Comparison of ENCODE assay signal across 8 cellular contexts in the genomic region with DNA sequence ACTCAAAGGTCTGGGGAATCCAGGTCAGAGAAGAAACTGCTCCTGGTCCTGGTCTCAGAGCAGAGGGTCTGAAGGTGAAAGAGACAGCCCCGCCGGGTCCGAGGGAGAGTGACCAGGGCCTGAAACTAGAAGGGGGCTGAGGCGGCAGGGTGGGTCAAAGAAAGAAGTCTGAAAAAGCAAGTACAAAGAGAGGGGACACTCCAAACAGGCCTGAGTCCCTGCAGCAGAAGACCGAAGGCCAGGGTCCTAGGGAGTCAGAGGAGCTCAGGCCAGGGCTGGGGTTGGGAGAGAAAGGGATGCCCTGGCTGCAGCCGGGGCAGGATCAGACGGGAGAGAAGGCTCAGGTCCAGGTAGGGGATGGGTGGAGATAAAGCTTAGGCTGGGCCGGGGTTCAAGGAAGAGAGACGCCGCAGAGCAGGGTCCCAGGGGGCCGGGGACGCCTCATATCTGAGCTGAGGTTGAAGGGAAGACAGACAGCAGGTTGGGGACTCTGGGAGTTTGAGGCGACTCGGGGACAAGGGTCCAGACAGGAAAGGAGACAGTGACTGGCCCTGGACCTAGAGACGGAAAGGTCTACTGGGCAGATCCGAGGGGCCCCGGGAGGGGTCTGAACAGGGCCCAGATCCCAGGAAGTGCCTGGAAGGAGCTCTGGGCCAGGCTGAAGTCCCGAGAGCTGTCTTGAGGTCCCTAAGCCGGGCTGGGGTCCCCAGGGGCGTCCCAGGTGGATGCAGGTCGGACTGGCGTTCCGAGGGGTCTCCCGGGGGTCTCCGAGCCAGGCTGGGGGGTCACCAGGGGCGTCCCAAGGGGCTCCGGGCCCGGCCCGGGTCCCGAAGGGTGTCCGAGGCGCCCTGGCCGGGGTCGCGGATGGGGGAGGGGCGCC. TPM values are rescaled to one million over a fixed set of nuclear protein-coding genes. Genes with fewer than 3 reads are reported as not detected.
DNase-seq lines count a peak whose midpoint lies in the region; ATAC-seq, FAIRE-seq and TF ChIP-seq lines count a peak whose summit lies in the region.

No MANE protein-coding gene starts in this region.

- peak overlapping the region; percentile 90 for H3K4me3 Mint-ChIP-seq in memory B cell

- H3K9me1 ChIP-seq in K562 (ENCODE audit: control insufficient read depth, insufficient read depth, low read length), result no peaks in the 10 kb centered on the region

- H3K27me3 ChIP-seq in DND-41 (ENCODE audit: insufficient read depth, low read length, poor library complexity), result no peaks in the 10 kb centered on the region
- H3K27me3 ChIP-seq in KMS-11 (ENCODE audit: insufficient read depth, low read depth), result no peaks in the 10 kb centered on the region
- H3K27me3 ChIP-seq in K562 (ENCODE audit: control insufficient read depth in 2 of 2, insufficient read depth in 2 of 2, low read length in 2 of 2), result no peaks in the 10 kb centered on the region
- no peaks in the 10 kb centered on the region for H3K27me3 ChIP-seq in aorta (ENCODE audit: control insufficient read depth in 1 of 2, insufficient read depth in 2 of 2, low read length in 1 of 2)

- H3K9me3 ChIP-seq in DND-41 (ENCODE audit: insufficient read depth, low read length, severe bottlenecking), result no peaks in the 10 kb centered on the region
- no peaks in the 10 kb centered on the region for H3K9me3 ChIP-seq in K562 (replicated peaks; ENCODE audit: control insufficient read depth, insufficient read depth, low read depth, low read length)
- no peaks in the 10 kb centered on the region for H3K9me3 ChIP-seq in aorta (ENCODE audit: control insufficient read depth, low read length)

- H3K27me3 Mint-ChIP-seq in memory B cell, result no peaks in the 10 kb centered on the region

- WGBS in K562 (ENCODE audit: insufficient coverage, low coverage, missing lambda C conversion rate), result under 1% methylated on average over 22 of the region's 36 CpGs
- 6 to 7% methylated on average over 32 to 36 of the region's 36 CpGs for WGBS in aorta, 2 donors

- no peak for TF ChIP-seq RAD21 in K562 (CRISPR knock-in tag; conservative IDR thresholded peaks at IDR 0.05 in 1 of 2, IDR thresholded peaks at IDR 0.05 in 1 of 2)

- FAIRE-seq in K562 (lab: Jason Lieb, UNC), result no peak

- TF ChIP-seq CTCF in DND-41 (IDR thresholded peaks at IDR 0.05; ENCODE audit: borderline replicate concordance, extremely low read depth, low read length, poor library complexity, severe bottlenecking), result no peak
- no peak for TF ChIP-seq CTCF in KMS-11 (conservative IDR thresholded peaks at IDR 0.05; ENCODE audit: low read depth, low read length)
- TF ChIP-seq CTCF in K562 (IDR thresholded peaks at IDR 0.05 in 2 of 3, conservative IDR thresholded peaks at IDR 0.05 in 1 of 3; ENCODE audit: insufficient read depth in 2 of 3, low read depth in 1 of 3, low read length in 3 of 3), result no peak

- H3K4me1 ChIP-seq in DND-41 (ENCODE audit: insufficient read depth, low read length) (peaks cover 42% of the 10 kb centered on the region), KMS-11 (ENCODE audit: low read depth, poor library complexity, severe bottlenecking) (peaks cover 9% of the 10 kb centered on the region), K562 (replicated peaks in 1 of 2; ENCODE audit: control insufficient read depth in 2 of 2, insufficient read depth in 2 of 2, low read length in 2 of 2) (peaks cover 46 to 48% of the 10 kb centered on the region in 2 experiments), aorta (ENCODE audit: control insufficient read depth in 1 of 2, insufficient read depth in 2 of 2, low read length in 2 of 2) (no peaks in the 10 kb centered on the region)

- DNase-seq in DND-41, result peak; percentile 32
- DNase-seq in K562 (ENCODE audit: extremely low read depth in 1 of 4, low spot score in 3 of 4), result peak in 2 of 4 experiments; percentile 24 to 36
- peak; percentile 17 to 33 for DNase-seq in memory B cell (ENCODE audit: low spot score in 2 of 2)
- DNase-seq in aorta, result no peak
- no peak for DNase-seq in erythroblast (lab: John Stamatoyannopoulos, UW)
- no peak for DNase-seq in NK-92 treated with Interleukin-12 subunit alpha and Interleukin-12 subunit beta, amount 100 ng/mL, for 24 hours (lab: John Stamatoyannopoulos, UW)

- H3K79me2 ChIP-seq in DND-41 (ENCODE audit: insufficient read depth, low read length) (peaks cover 58% of the 10 kb centered on the region), KMS-11 (ENCODE audit: insufficient read depth, low read depth) (peaks cover 53% of the 10 kb centered on the region), K562 (ENCODE audit: control insufficient read depth, insufficient read depth, low read length) (peaks cover 55% of the 10 kb centered on the region)

- CTCF ChIA-PET in K562 (lab: Yijun Ruan, JAX; ENCODE audit: low intra/inter-chr PET ratio), result interaction anchor here (0.5 kb wide), 1 partner anchor 82 kb away, joined by 4 read pairs; a partner anchor contains a TSS

- H3K36me3 ChIP-seq in DND-41 (ENCODE audit: insufficient read depth, low read length) (peaks cover 39% of the 10 kb centered on the region), KMS-11 (ENCODE audit: insufficient read depth) (no peaks in the 10 kb centered on the region), K562 (ENCODE audit: control insufficient read depth, insufficient read depth, low read length) (peaks cover 29% of the 10 kb centered on the region; the same call in 2 of the 3 replicates), aorta (ENCODE audit: control insufficient read depth in 1 of 2, insufficient read depth in 2 of 2, low read length in 1 of 2) (no peaks in the 10 kb centered on the region)

- BruUV-seq in K562 (replicated peaks; lab: Mats Ljungman, UMichigan), result no TSS peak

- H2AFZ ChIP-seq in DND-41 (ENCODE audit: low read depth, low read length), result peak overlapping the region; percentile 45; the same call in 1 of the 2 replicates
- no peak overlapping the region for H2AFZ ChIP-seq in KMS-11 (ENCODE audit: low read depth)
- no peak overlapping the region for H2AFZ ChIP-seq in K562 (ENCODE audit: low read depth, low read length)

- H3K4me1 Mint-ChIP-seq in memory B cell, result peaks cover 32% of the 10 kb centered on the region

- H3K9ac ChIP-seq in DND-41 (ENCODE audit: low read depth, low read length) (peak overlapping the region; percentile 96), KMS-11 (peak overlapping the region; percentile 87), K562 (ENCODE audit: insufficient read depth in 1 of 2, low read depth in 2 of 2, low read length in 2 of 2) (peak overlapping the region; percentile 90 to 99)

- 0 out of 3 replicates have a peak, but pooled peaks have one; percentile 20 for ATAC-seq in DND-41 (ENCODE audit: insufficient read depth, low read depth)
- peak; percentile 9; the same call in 2 of the 3 replicates for ATAC-seq in K562
- no peak for ATAC-seq in memory B cell (ENCODE audit: low read depth)
- ATAC-seq in aorta (ENCODE audit: low FRiP score), result no peak
- ATAC-seq in GM21381 (IDR thresholded peaks at IDR 0.05; ENCODE audit: unreplicated experiment), result no peak

- H3K9me3 Mint-ChIP-seq in memory B cell, result no peaks in the 10 kb centered on the region

- H4K20me1 ChIP-seq in DND-41 (ENCODE audit: insufficient read depth, low read length) (peaks cover 53% of the 10 kb centered on the region), KMS-11 (ENCODE audit: insufficient read depth) (no peaks in the 10 kb centered on the region), K562 (replicated peaks; ENCODE audit: control insufficient read depth, insufficient read depth, low read length) (peaks cover 14% of the 10 kb centered on the region; the same call in 1 of the 2 replicates)

- H3K4me2 ChIP-seq in DND-41 (ENCODE audit: insufficient read depth, low read length) (peak overlapping the region; percentile 99), KMS-11 (peak overlapping the region; percentile 86), K562 (ENCODE audit: insufficient read depth, low read length) (peak overlapping the region; percentile 86)

- peak overlapping the region; percentile 81 for H3K27ac ChIP-seq in DND-41 (ENCODE audit: low read length)
- peak overlapping the region; percentile 36; the same call in 1 of the 2 replicates for H3K27ac ChIP-seq in KMS-11
- peak overlapping the region; percentile 79 for H3K27ac ChIP-seq in K562 (ENCODE audit: extremely low read depth, low read depth, low read length)
- no peak overlapping the region for H3K27ac ChIP-seq in aorta (ENCODE audit: low read depth in 1 of 2, low read length in 2 of 2)

- H3K4me3 ChIP-seq in DND-41 (ENCODE audit: low read depth in 1 of 2, low read length in 2 of 2) (peak overlapping the region; percentile 98 to 99), KMS-11 (IDR thresholded peaks at IDR 0.05; ENCODE audit: insufficient read depth, low read depth, low read length) (no peak overlapping the region), K562 (peak overlapping the region; percentile 98), aorta (ENCODE audit: low read length in 2 of 2) (peak overlapping the region; percentile 96 to 99)

- peak overlapping the region; percentile 88 for H3K27ac Mint-ChIP-seq in memory B cell

- H3K36me3 Mint-ChIP-seq in memory B cell, result peaks cover 2% of the 10 kb centered on the region

- POLR2A ChIA-PET in K562 (lab: Yijun Ruan, JAX), result interaction anchor here (1.2 kb wide), 1 partner anchor 11 kb away, joined by 5 read pairs; no protein-coding TSS in a partner anchor

- in situ Hi-C loops in K562 (cut with MboI), result no loop called here

- TF ChIP-seq EP300 in K562 (IDR thresholded peaks at IDR 0.05; ENCODE audit: low read length), result no peak

- no peak for TF ChIP-seq POLR2A in K562 (conservative IDR thresholded peaks at IDR 0.05)
- TF ChIP-seq POLR2A in erythroblast (IDR thresholded peaks at IDR 0.05; ENCODE audit: low read length), result no peak

- intact Hi-C loops in K562 (cut with micrococcal nuclease), result no loop called here
- intact Hi-C loops in aorta (cut with DNase I), result loop anchor here (5.0 to 10.0 kb wide), 5 partner anchors 42 to 466 kb away; a partner anchor contains a TSS

RNA-seq across cellular contexts. Expression of a gene that starts 0.8 kb away (rescaled TPM):
- total RNA-seq in K562 (2011; cell fraction: chromatin; rRNA removed; ENCODE audit: low replicate concordance), result 19.8 and 49.9 TPM in 2 replicates
- total RNA-seq in K562 (2011; cell fraction: nucleolus; rRNA removed), result 31.4 and 31.6 TPM in 2 replicates
- total RNA-seq in K562 (2011; cell fraction: nucleoplasm; rRNA removed), result 16.6 and 20.8 TPM in 2 replicates
- total RNA-seq in K562 (2014; rRNA removed) (15.4 and 20.0 TPM in 2 replicates), K562 (2014; rRNA removed; fragmentation: Illumina TruSeq; extraction: Trizol) (4.2 and 5.0 TPM in 2 replicates), K562 (2015; rRNA removed; fragmentation: Illumina TruSeq; extraction: Trizol) (16.1 and 16.7 TPM in 2 replicates), K562 (2021) (63.5 and 67.6 TPM in 2 replicates), aorta (10 to 100 TPM; 54.8 to 55.5 TPM)
- polyA plus RNA-seq in K562 (2011; rRNA removed) (9.4 and 16.8 TPM in 2 replicates), K562 (2014; fragmentation: Illumina TruSeq; extraction: Trizol) (20.0 and 33.6 TPM in 2 replicates), K562 (2014; fragmentation: Nextera tagmentation; extraction: Ambion mirVana) (under 1 TPM; 0.23 to 0.35 TPM), K562 (2014; rRNA removed) (25.1 and 31.8 TPM in 2 replicates), aorta (10 to 100 TPM; 14.9 to 34.3 TPM)
- polyA plus RNA-seq in K562 (2011; cell fraction: cytosol; rRNA removed), result 12.6 and 29.0 TPM in 2 replicates
- polyA plus RNA-seq in K562 (2011; cell fraction: nucleus; rRNA removed), result 37.6 and 84.7 TPM in 2 replicates
- 36.7 and 56.3 TPM in 2 replicates for polyA plus RNA-seq in K562 (2012)
- 4.5 and 7.6 TPM in 2 replicates for polyA minus RNA-seq in K562 (2011; rRNA and poly(A)+ RNA removed)
- polyA minus RNA-seq in K562 (2011; cell fraction: cytosol; rRNA and poly(A)+ RNA removed), result 38.5 and 38.8 TPM in 2 replicates
- polyA minus RNA-seq in K562 (2011; cell fraction: nucleus; rRNA and poly(A)+ RNA removed), result 9.6 and 11.2 TPM in 2 replicates

RNA-seq across cellular contexts. Expression of a gene that starts 54.4 kb away (rescaled TPM):
- not detected in 2 replicates for total RNA-seq in K562 (2011; cell fraction: chromatin; rRNA removed; ENCODE audit: low replicate concordance)
- total RNA-seq in K562 (2011; cell fraction: nucleolus; rRNA removed), result not detected in 2 replicates
- not detected in 2 replicates for total RNA-seq in K562 (2011; cell fraction: nucleoplasm; rRNA removed)
- not detected in 2 replicates for total RNA-seq in K562 (2014; rRNA removed)
- total RNA-seq in K562 (2014; rRNA removed; fragmentation: Illumina TruSeq; extraction: Trizol), result not detected in 2 replicates
- total RNA-seq in K562 (2015; rRNA removed; fragmentation: Illumina TruSeq; extraction: Trizol), result not detected in 2 replicates
- not detected in 2 replicates for total RNA-seq in K562 (2021)
- not detected in 2 replicates for polyA plus RNA-seq in K562 (2011; rRNA removed)
- not detected in 2 replicates for polyA plus RNA-seq in K562 (2011; cell fraction: cytosol; rRNA removed)
- not detected in 2 replicates for polyA plus RNA-seq in K562 (2011; cell fraction: nucleus; rRNA removed)
- not detected in 2 replicates for polyA plus RNA-seq in K562 (2012)
- polyA plus RNA-seq in K562 (2014; fragmentation: Illumina TruSeq; extraction: Trizol), result not detected in 2 replicates
- not detected for polyA plus RNA-seq in K562 (2014; fragmentation: Nextera tagmentation; extraction: Ambion mirVana)
- polyA plus RNA-seq in K562 (2014; rRNA removed), result not detected in 2 replicates
- not detected in 2 replicates for polyA minus RNA-seq in K562 (2011; rRNA and poly(A)+ RNA removed)
- polyA minus RNA-seq in K562 (2011; cell fraction: cytosol; rRNA and poly(A)+ RNA removed), result not detected in 2 replicates
- polyA minus RNA-seq in K562 (2011; cell fraction: nucleus; rRNA and poly(A)+ RNA removed), result not detected in 2 replicates
- total RNA-seq in aorta, result not detected
- polyA plus RNA-seq in aorta, result under 1 TPM in 1 of 2 donors, not detected in 1; 0.10 TPM

Comparison
In these comparisons a context has a peak if more than half of its experiments do, and no peak if none do; other contexts are left out.
1. ATAC-seq: peak in DND-41 (single experiment) and K562 (single experiment); none in memory B cell (single experiment), aorta (single experiment) and GM21381 (single experiment).
2. DNase-seq: peak in DND-41 (single experiment) and memory B cell (2 of 2); none in aorta (0 of 2), erythroblast (0 of 2) and NK-92 treated with Interleukin-12 subunit alpha and Interleukin-12 subunit beta, amount 100 ng/mL, for 24 hours (single experiment).
3. H3K27ac ChIP-seq: peak in DND-41 (single experiment), KMS-11 (single experiment) and K562 (single experiment); none in aorta (0 of 2).
4. Peak in every context shown above with its lines, with median percentiles within 50 percentile points of each other: H3K4me2 ChIP-seq and H3K9ac ChIP-seq.